23 cellular contexts compared by ENCODE assay signal in the genomic region with DNA sequence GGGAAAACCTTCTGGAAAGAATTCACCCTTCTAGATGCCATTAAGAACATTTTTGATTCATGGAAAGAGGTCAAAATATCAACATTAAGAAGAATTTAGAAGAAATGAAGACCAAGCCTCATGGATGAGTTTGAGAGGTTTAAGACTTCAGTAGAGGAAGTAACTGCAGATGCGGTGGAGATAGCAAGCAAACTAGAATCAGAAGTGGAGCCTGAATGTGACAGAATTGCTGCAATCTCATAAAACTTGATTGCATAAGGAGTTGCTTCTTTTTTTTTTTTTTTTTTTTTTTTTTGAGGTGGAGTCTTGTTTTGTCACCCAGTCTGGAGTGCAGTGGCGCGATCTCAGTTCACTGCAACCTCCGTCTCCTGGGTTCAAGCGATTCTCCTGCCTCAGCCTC. TPM values are rescaled to one million over a fixed set of nuclear protein-coding genes. Genes with fewer than 3 reads are reported as not detected.
A peak's percentile ranks its signal among the peaks of the same experiment; 100 is the strongest.
DNase-seq lines count a peak whose midpoint lies in the region; ATAC-seq and TF ChIP-seq lines count a peak whose summit lies in the region.
"Had no signal": no experiment of that assay in that cellular context is flagged by ENCODE, and none has a peak within 500 bp of the region (broad histone marks: within the 10 kb centered on the region; RNA-seq: fewer than 3 reads in every experiment).

No MANE protein-coding gene starts in this region.

- no peaks in the 10 kb centered on the region for H3K27me3 ChIP-seq in MG63
- H3K27me3 ChIP-seq: BLaER1 had no signal

- in situ Hi-C loops in KBM-7 (cut with MboI; ENCODE audit: low pct_unique_long_range_greater_than_20kb, low sequenced_read_pairs), result no loop called here

- no peak overlapping the region for H3K4me3 ChIP-seq in NB4 (ENCODE audit: low read depth, low read length)
- no peak overlapping the region for H3K4me3 ChIP-seq in MG63
- H3K4me3 ChIP-seq: BLaER1, GM23248 had no signal

- DNase-seq in KBM-7 (peak; percentile 80), NB4 (ENCODE audit: low read depth) (peak; percentile 90), SIG-M5 treated with dmso at 0.1 percent for 504 hours (lab: John Stamatoyannopoulos, UW; ENCODE audit: unreplicated experiment) (peak; percentile 92), pons (ENCODE audit: low spot score) (peak; percentile 25), MG63 (no peak), AG08396 (ENCODE audit: low spot score) (no peak)
- DNase-seq: Calu3; CD8-positive, alpha-beta memory T cell; GM23248; H9; HFFc6; NCI-H1105 treated with DMSO at 0.1 percent for 48 hours; NCI-H2029 treated with DMSO at 0.1 percent for 48 hours; NCI-H345; NCI-H524 treated with DMSO at 0.1 percent for 48 hours; SHP77 treated with DMSO at 0.1 percent for 48 hours; SW 1271; T-helper 17 cell had no signal

- no peak for ATAC-seq in HG03095 (IDR thresholded peaks at IDR 0.05; ENCODE audit: unreplicated experiment)
- no peak for ATAC-seq in HG03045 (IDR thresholded peaks at IDR 0.05; ENCODE audit: unreplicated experiment)
- ATAC-seq: T-helper 17 cell had no signal

- no peak for TF ChIP-seq POLR2A in NB4 (IDR thresholded peaks at IDR 0.05; ENCODE audit: extremely low read depth, insufficient read length)

- peaks cover 2% of the 10 kb centered on the region; the same call in 1 of the 2 replicates for H3K9me3 ChIP-seq in MG63

- TF ChIP-seq CTCF in NB4 (IDR thresholded peaks at IDR 0.05; ENCODE audit: low read depth, low read length), result no peak

- no peaks in the 10 kb centered on the region for H3K36me3 ChIP-seq in MG63
- H3K36me3 ChIP-seq: BLaER1 had no signal

RNA-seq across cellular contexts. Expression of a gene that starts 51.6 kb away (rescaled TPM):
- not detected in 2 replicates for total RNA-seq in MG63 (2014; rRNA removed; shearing (Covaris generic); ENCODE audit: low replicate concordance)
- total RNA-seq: A673; Calu3; CD8-positive, alpha-beta memory T cell; GM23248; H9; HFFc6; M059J; T-helper 17 cell had no signal

Comparison
In these comparisons a context has a peak if more than half of its experiments do, and no peak if none do; other contexts are left out.
1. DNase-seq: peak in KBM-7 (single experiment), NB4 (single experiment), SIG-M5 treated with dmso at 0.1 percent for 504 hours (single experiment) and pons (single experiment); none in MG63 (single experiment) and AG08396 (single experiment).